ENCODE assay signal across 13 cellular contexts in the genomic region with DNA sequence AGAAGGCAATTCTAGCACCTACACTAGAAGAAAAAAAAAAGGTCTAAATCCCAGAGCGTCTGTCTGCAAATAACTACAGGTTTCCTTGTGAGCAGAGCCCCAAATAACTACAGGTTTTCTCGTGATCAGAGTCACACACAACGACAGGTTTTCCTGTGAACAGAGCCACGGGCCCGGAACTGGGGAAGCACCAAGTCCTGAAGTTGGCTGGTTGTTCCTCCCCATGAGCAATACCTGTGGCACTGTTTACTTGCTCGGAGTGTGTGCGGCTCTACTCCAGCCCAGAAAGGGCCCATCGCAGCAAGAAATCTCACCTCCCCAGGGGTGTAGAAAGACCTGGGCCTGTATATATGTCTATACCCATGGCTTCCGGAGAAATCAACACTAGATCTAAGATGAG. TPM values are rescaled to one million over a fixed set of nuclear protein-coding genes. Genes with fewer than 3 reads are reported as not detected.
DNase-seq lines count a peak whose midpoint lies in the region; ATAC-seq and TF ChIP-seq lines count a peak whose summit lies in the region.
"Had no signal": no experiment of that assay in that cellular context is flagged by ENCODE, and none has a peak within 500 bp of the region (broad histone marks: within the 10 kb centered on the region; RNA-seq: fewer than 3 reads in every experiment).

No MANE protein-coding gene starts in this region.

- H3K36me3 ChIP-seq in body of pancreas (replicated peaks in 1 of 2; ENCODE audit: insufficient read depth in 1 of 2, low read depth in 2 of 2) = no peaks in the 10 kb centered on the region
- no peaks in the 10 kb centered on the region for H3K36me3 ChIP-seq in rectal smooth muscle tissue (ENCODE audit: control insufficient read depth, insufficient read depth, low read length)

- TF ChIP-seq CTCF in body of pancreas (IDR thresholded peaks at IDR 0.05) (no peak), GM13976 (IDR thresholded peaks at IDR 0.05; ENCODE audit: borderline replicate concordance, control extremely low read depth, extremely low read depth, insufficient read depth, missing control alignments) (no peak)

- WGBS in body of pancreas, 2 donors = 66 to 71% methylated on average over 9 of the region's 9 CpGs

- H3K27me3 ChIP-seq in body of pancreas (no peaks in the 10 kb centered on the region), rectal smooth muscle tissue (ENCODE audit: control insufficient read depth, insufficient read depth, low read length) (peaks cover 3% of the 10 kb centered on the region)

- H3K4me1 ChIP-seq in body of pancreas (peaks cover 12% of the 10 kb centered on the region), rectal smooth muscle tissue (ENCODE audit: control insufficient read depth, insufficient read depth, low read length) (peaks cover 23% of the 10 kb centered on the region)

- H3K4me3 ChIP-seq in body of pancreas = no peak overlapping the region
- H3K4me3 ChIP-seq in rectal smooth muscle tissue (ENCODE audit: low read length) = peak overlapping the region; percentile 22

- peak; percentile 38 for ATAC-seq in body of pancreas
- ATAC-seq: effector memory CD8-positive, alpha-beta T cell had no signal

- no peak for TF ChIP-seq POLR2A in body of pancreas (IDR thresholded peaks at IDR 0.05)

- no peaks in the 10 kb centered on the region for H3K9me3 ChIP-seq in body of pancreas

- in situ Hi-C loops in GM13976 (cut with MboI; ENCODE audit: low sequenced_read_pairs, unreplicated experiment) = no loop called here

- DNase-seq in ELF-1 (ENCODE audit: low read depth, low spot score) (peak; percentile 8), body of pancreas (peak in 1 of 4 donors; percentile 13), kidney tubule cell (ENCODE audit: low spot score) (peak; percentile 49), COLO829 (ENCODE audit: low spot score) (no peak), GM13976 (ENCODE audit: low spot score) (no peak)
- DNase-seq in stimulated activated CD4-positive, alpha-beta T cell treated with anti-CD3 and anti-CD28 coated beads, Interleukin-2, amount 100 ng/mL, for 48 hours = no peak
- DNase-seq in activated CD4-positive, CD25-positive, alpha-beta regulatory T cell treated with anti-CD3 and anti-CD28 coated beads, Interleukin-2, amount 50 U/mL, for 72 hours = no peak
- DNase-seq: activated naive CD4-positive, alpha-beta T cell treated with anti-CD3 and anti-CD28 coated beads, Interleukin-2, amount 50 U/mL, for 16 hours; activated T-cell treated with anti-CD3 and anti-CD28 coated beads for 4 hours; effector memory CD8-positive, alpha-beta T cell; naive B cell; NCI-H1930 had no signal

- H3K27ac ChIP-seq in body of pancreas (no peak overlapping the region), rectal smooth muscle tissue (ENCODE audit: low read depth, low read length) (peak overlapping the region; percentile 82)

- H3K9ac ChIP-seq in rectal smooth muscle tissue (ENCODE audit: low read length) = no peak overlapping the region

- intact Hi-C loops in body of pancreas (cut with DNase I) = no loop called here

RNA-seq across cellular contexts. Expression of gene MASP1, which starts 0.6 kb away (rescaled TPM):
- total RNA-seq in body of pancreas = 1 to 10 TPM in 1 of 2 donors, not detected in 1; 2.3 TPM

Comparison
In these comparisons a context has a peak if more than half of its experiments do, and no peak if none do; other contexts are left out.
1. DNase-seq: peak in ELF-1 (single experiment) and kidney tubule cell (single experiment); none in COLO829 (single experiment), stimulated activated CD4-positive, alpha-beta T cell treated with anti-CD3 and anti-CD28 coated beads, Interleukin-2, amount 100 ng/mL, for 48 hours (0 of 2), activated CD4-positive, CD25-positive, alpha-beta regulatory T cell treated with anti-CD3 and anti-CD28 coated beads, Interleukin-2, amount 50 U/mL, for 72 hours (single experiment) and GM13976 (single experiment).